ENCODE assay signal across 9 cellular contexts in the genomic region with DNA sequence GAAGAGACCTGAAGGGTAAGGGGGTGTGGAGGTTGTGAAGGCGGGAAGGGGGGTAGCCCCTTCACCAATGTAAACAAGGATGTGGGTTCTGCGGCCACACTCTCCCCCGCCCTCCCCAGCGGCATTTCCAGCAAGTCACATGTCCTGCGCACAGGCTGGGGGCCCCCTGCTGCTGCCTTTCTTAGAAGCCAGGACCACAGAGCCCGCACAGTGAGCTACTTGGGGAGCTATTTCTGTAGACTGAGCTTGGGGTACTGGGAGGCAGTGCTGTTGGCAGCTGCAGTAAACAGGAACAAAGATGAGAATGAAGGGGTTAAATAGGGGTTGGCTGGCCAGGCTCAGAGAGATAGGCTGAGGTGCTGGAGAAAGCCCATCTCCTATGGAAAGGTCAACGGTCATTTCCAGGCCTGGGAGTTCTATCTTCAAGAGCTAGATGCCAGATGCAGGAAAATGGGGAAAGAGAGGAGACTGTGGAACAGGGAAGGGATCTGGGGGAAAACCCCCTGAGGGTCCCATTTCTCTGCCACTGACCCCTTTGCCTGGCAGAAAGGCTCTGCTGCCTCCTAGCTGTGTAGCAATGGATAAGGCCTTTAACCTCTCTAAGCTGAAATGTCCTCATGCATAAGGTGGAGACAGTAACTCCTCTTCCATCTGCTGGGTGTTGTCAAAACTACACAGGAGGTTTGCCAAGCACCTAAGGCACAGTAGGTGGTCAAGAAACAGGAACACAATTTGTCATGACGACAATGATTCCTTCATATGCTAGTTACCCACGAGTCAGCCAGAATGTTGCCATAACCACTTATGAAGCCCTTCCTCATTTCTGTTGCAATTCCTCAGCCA. TPM values are rescaled to one million over a fixed set of nuclear protein-coding genes. Genes with fewer than 3 reads are reported as not detected.
A peak's percentile ranks its signal among the peaks of the same experiment; 100 is the strongest.
DNase-seq lines count a peak whose midpoint lies in the region; ATAC-seq and TF ChIP-seq lines count a peak whose summit lies in the region.
"Had no signal": no experiment of that assay in that cellular context is flagged by ENCODE, and none has a peak within 500 bp of the region (broad histone marks: within the 10 kb centered on the region; RNA-seq: fewer than 3 reads in every experiment).

No MANE protein-coding gene starts in this region.

- H3K27ac ChIP-seq in SJSA1: no peak overlapping the region
- peak overlapping the region; percentile 31 to 59 for H3K27ac ChIP-seq in liver (ENCODE audit: low read depth in 1 of 2, low read length in 2 of 2)

- ATAC-seq in GM18858 (IDR thresholded peaks at IDR 0.05; ENCODE audit: unreplicated experiment): peak; percentile 37
- ATAC-seq in HG02973 (IDR thresholded peaks at IDR 0.05; ENCODE audit: unreplicated experiment): peak; percentile 41

- WGBS in liver: 61% methylated on average over 9 of the region's 9 CpGs

- peaks cover 52% of the 10 kb centered on the region for H3K36me3 Mint-ChIP-seq in activated naive CD4-positive, alpha-beta T cell treated with anti-CD3 and anti-CD28 coated beads for 36 hours (ENCODE audit: low read depth)

- peak overlapping the region; percentile 75 for H3K4me3 Mint-ChIP-seq in activated naive CD4-positive, alpha-beta T cell treated with anti-CD3 and anti-CD28 coated beads for 36 hours
- H3K4me3 Mint-ChIP-seq: brain had no signal

- no peaks in the 10 kb centered on the region for H3K9me3 Mint-ChIP-seq in activated naive CD4-positive, alpha-beta T cell treated with anti-CD3 and anti-CD28 coated beads for 36 hours
- H3K9me3 Mint-ChIP-seq: brain had no signal

- H3K36me3 ChIP-seq in SJSA1 (peaks cover 5% of the 10 kb centered on the region), liver (ENCODE audit: control insufficient read depth in 4 of 4, insufficient read depth in 3 of 4, low read depth in 1 of 4, low read length in 3 of 4) (peaks cover 1 to 16% (median 6%) of the 10 kb centered on the region in 4 donors)

- no peak overlapping the region for H3K4me3 ChIP-seq in SJSA1
- H3K4me3 ChIP-seq in liver (ENCODE audit: low read depth in 1 of 3, low read length in 3 of 3): no peak overlapping the region

- peak; percentile 29 to 48 for DNase-seq in SJSA1 (ENCODE audit: low read depth in 1 of 2, low spot score in 2 of 2)
- peak; percentile 95 for DNase-seq in activated naive CD4-positive, alpha-beta T cell treated with anti-CD3 and anti-CD28 coated beads for 36 hours
- peak; percentile 77 to 83 for DNase-seq in stimulated activated CD8-positive, alpha-beta memory T cell treated with anti-CD3 and anti-CD28 coated beads, Interleukin-7, amount 100 ng/mL, for 1 hour (ENCODE audit: low read depth in 2 of 2)
- no peak for DNase-seq in T1000 (lab: John Stamatoyannopoulos, UW)
- no peak for DNase-seq in NCI-H748 (lab: John Stamatoyannopoulos, UW; ENCODE audit: unreplicated experiment)

- H3K4me1 ChIP-seq in SJSA1 (replicated peaks) (peaks cover 10% of the 10 kb centered on the region), liver (ENCODE audit: control insufficient read depth in 4 of 4, insufficient read depth in 4 of 4, low read length in 3 of 4) (peaks cover 4 to 26% (median 10%) of the 10 kb centered on the region in 4 donors)

- peaks cover 81% of the 10 kb centered on the region for H3K4me1 Mint-ChIP-seq in activated naive CD4-positive, alpha-beta T cell treated with anti-CD3 and anti-CD28 coated beads for 36 hours (ENCODE audit: low read depth)

- H3K27me3 ChIP-seq in SJSA1 (replicated peaks) (no peaks in the 10 kb centered on the region), liver (ENCODE audit: control insufficient read depth in 4 of 4, insufficient read depth in 4 of 4, low read length in 3 of 4) (no peaks in the 10 kb centered on the region)

- TF ChIP-seq CTCF in liver (IDR thresholded peaks at IDR 0.05; ENCODE audit: low read depth, low read length, missing input control): no peak

- peak in 1 of 2 donors; percentile 9 for TF ChIP-seq RAD21 in liver (IDR thresholded peaks at IDR 0.05)

- CTCF ChIA-PET in activated naive CD4-positive, alpha-beta T cell treated with anti-CD3 and anti-CD28 coated beads for 36 hours (lab: Charles Lee): interaction anchor here (0.7 to 8.6 kb wide), 9 partner anchors 9 to 306 kb away, joined by 3 to 42 read pairs (median 4); a partner anchor contains a TSS

- H3K9ac ChIP-seq in liver (ENCODE audit: low read depth in 1 of 2, low read length in 2 of 2): peak overlapping the region in 1 of 2 donors; percentile 59

- no peaks in the 10 kb centered on the region for H3K27me3 Mint-ChIP-seq in activated naive CD4-positive, alpha-beta T cell treated with anti-CD3 and anti-CD28 coated beads for 36 hours (ENCODE audit: low read depth)

- H3K27ac Mint-ChIP-seq in activated naive CD4-positive, alpha-beta T cell treated with anti-CD3 and anti-CD28 coated beads for 36 hours: peak overlapping the region; percentile 100

- intact Hi-C loops in activated naive CD4-positive, alpha-beta T cell treated with anti-CD3 and anti-CD28 coated beads for 36 hours (cut with micrococcal nuclease): loop anchor here (1.0 to 10.0 kb wide), 8 partner anchors 8 to 328 kb away; a partner anchor contains a TSS

- H3K9me3 ChIP-seq in SJSA1 (replicated peaks) (no peaks in the 10 kb centered on the region), liver (ENCODE audit: control insufficient read depth in 4 of 4, low read length in 3 of 4) (no peaks in the 10 kb centered on the region)

TF ChIP-seq in liver, 16 proteins besides CTCF, POLR2A, EP300 and RAD21:
- no peak for TF ChIP-seq NR2F2 (IDR thresholded peaks at IDR 0.05)
- TF ChIP-seq SP1 (IDR thresholded peaks at IDR 0.05): peak; percentile 13
- TF ChIP-seq, protein P1, sequence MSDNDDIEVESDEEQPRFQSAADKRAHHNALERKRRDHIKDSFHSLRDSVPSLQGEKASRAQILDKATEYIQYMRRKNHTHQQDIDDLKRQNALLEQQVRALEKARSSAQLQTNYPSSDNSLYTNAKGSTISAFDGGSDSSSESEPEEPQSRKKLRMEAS (IDR thresholded peaks at IDR 0.05): no peak
- no peak for TF ChIP-seq RXRA (IDR thresholded peaks at IDR 0.05)
- no peak for TF ChIP-seq GABPA (IDR thresholded peaks at IDR 0.05 in 1 of 2, conservative IDR thresholded peaks at IDR 0.05 in 1 of 2)
TF ChIP-seq in liver: peak in this region for 1.

RNA-seq across cellular contexts. Expression of a gene that starts 18.5 kb away (rescaled TPM):
- 8.0 and 10.8 TPM in 2 replicates for total RNA-seq in SJSA1 (2014; rRNA removed; shearing (Covaris generic))
- total RNA-seq in activated naive CD4-positive, alpha-beta T cell treated with anti-CD3 and anti-CD28 coated beads for 36 hours: 100 to 1,000 TPM; 634 to 648 TPM
- 10 to 100 TPM in 1 of 2 donors, 1 to 10 TPM in 1; 5.8 to 28.3 TPM for total RNA-seq in liver
- 1 to 10 TPM; 4.5 to 8.1 TPM for polyA plus RNA-seq in liver

RNA-seq across cellular contexts. Expression of a gene that starts 20.1 kb away (rescaled TPM):
- 20.0 and 23.9 TPM in 2 replicates for total RNA-seq in SJSA1 (2014; rRNA removed; shearing (Covaris generic))
- 10 to 100 TPM; 69.1 to 70.5 TPM for total RNA-seq in activated naive CD4-positive, alpha-beta T cell treated with anti-CD3 and anti-CD28 coated beads for 36 hours
- total RNA-seq in liver: 10 to 100 TPM; 17.0 to 29.3 TPM
- 10 to 100 TPM in 1 of 2 donors, 1 to 10 TPM in 1; 9.3 to 18.8 TPM for polyA plus RNA-seq in liver

RNA-seq across cellular contexts. Expression of a gene that starts 25.8 kb away (rescaled TPM):
- total RNA-seq in SJSA1 (2014; rRNA removed; shearing (Covaris generic)): 22.7 and 32.6 TPM in 2 replicates
- total RNA-seq in activated naive CD4-positive, alpha-beta T cell treated with anti-CD3 and anti-CD28 coated beads for 36 hours: 10 to 100 TPM; 23.9 to 26.7 TPM
- total RNA-seq in liver: 10 to 100 TPM; 10.0 to 15.5 TPM
- polyA plus RNA-seq in liver: 10 to 100 TPM; 13.3 to 26.9 TPM

RNA-seq across cellular contexts. Expression of a gene that starts 34.4 kb away (rescaled TPM):
- total RNA-seq in SJSA1 (2014; rRNA removed; shearing (Covaris generic)): 0.18 TPM in 1 of 2 replicates, not detected in the other
- 1 to 10 TPM; 2.1 to 2.7 TPM for total RNA-seq in activated naive CD4-positive, alpha-beta T cell treated with anti-CD3 and anti-CD28 coated beads for 36 hours
- 1 to 10 TPM in 1 of 2 donors, under 1 TPM in 1; 0.28 to 1.1 TPM for total RNA-seq in liver
- polyA plus RNA-seq in liver: under 1 TPM; 0.17 to 0.28 TPM

RNA-seq across cellular contexts. Expression of a gene that starts 39.6 kb away (rescaled TPM):
- total RNA-seq in SJSA1 (2014; rRNA removed; shearing (Covaris generic)): 74.5 and 82.7 TPM in 2 replicates
- 10 to 100 TPM; 86.8 to 94.5 TPM for total RNA-seq in activated naive CD4-positive, alpha-beta T cell treated with anti-CD3 and anti-CD28 coated beads for 36 hours
- 10 to 100 TPM; 22.0 to 34.6 TPM for total RNA-seq in liver
- 10 to 100 TPM; 40.0 to 44.3 TPM for polyA plus RNA-seq in liver

Comparison
In these comparisons a context has a peak if more than half of its experiments do, and no peak if none do; other contexts are left out.
1. DNase-seq: peak in SJSA1 (2 of 2), activated naive CD4-positive, alpha-beta T cell treated with anti-CD3 and anti-CD28 coated beads for 36 hours (single experiment) and stimulated activated CD8-positive, alpha-beta memory T cell treated with anti-CD3 and anti-CD28 coated beads, Interleukin-7, amount 100 ng/mL, for 1 hour (2 of 2); none in T1000 (single experiment) and NCI-H748 (single experiment).
2. RNA of a gene that starts 18.5 kb away (total RNA-seq): 634 to 648 TPM in activated naive CD4-positive, alpha-beta T cell treated with anti-CD3 and anti-CD28 coated beads for 36 hours; 5.8 to 28.3 TPM in liver and 8.0 to 10.8 TPM in SJSA1; every median in the first group is over 10 times any median in the second.